Comparison of ENCODE assay signal across 13 cellular contexts in the genomic region with DNA sequence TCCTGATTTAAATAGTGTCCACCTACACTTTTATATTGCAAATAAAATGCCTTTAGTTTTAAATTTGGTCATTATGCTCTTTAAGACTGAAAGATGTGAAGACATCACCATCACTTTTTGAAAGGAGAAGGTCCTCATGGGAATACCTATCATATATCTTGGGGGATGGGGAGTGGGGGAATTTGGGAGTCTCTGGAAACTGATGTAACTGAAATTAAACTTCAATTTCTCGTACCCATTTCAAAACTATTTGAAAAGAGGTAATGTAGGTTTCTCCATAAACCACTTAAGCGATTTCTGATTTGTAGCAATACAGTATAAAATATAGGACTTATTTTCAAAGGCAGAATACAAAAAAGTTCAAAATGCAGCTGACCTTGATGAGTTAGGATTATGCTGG. TPM values are rescaled to one million over a fixed set of nuclear protein-coding genes. Genes with fewer than 3 reads are reported as not detected.
DNase-seq lines count a peak whose midpoint lies in the region; ATAC-seq and TF ChIP-seq lines count a peak whose summit lies in the region.
"Had no signal": no experiment of that assay in that cellular context is flagged by ENCODE, and none has a peak within 500 bp of the region (broad histone marks: within the 10 kb centered on the region; RNA-seq: fewer than 3 reads in every experiment).

No MANE protein-coding gene starts in this region.

- peaks cover 2% of the 10 kb centered on the region for H3K36me3 ChIP-seq in iPS-15b (ENCODE audit: control insufficient read depth, insufficient read depth, low read length)
- no peaks in the 10 kb centered on the region for H3K36me3 ChIP-seq in suprapubic skin

- peak overlapping the region; percentile 65 for H3K27ac Mint-ChIP-seq in activated naive CD4-positive, alpha-beta T cell treated with anti-CD3 and anti-CD28 coated beads, Interleukin-2, amount 50 U/mL, for 24 hours
- H3K27ac Mint-ChIP-seq in activated CD4-positive, alpha-beta memory T cell treated with anti-CD3 and anti-CD28 coated beads for 36 hours = peak overlapping the region; percentile 11

- H3K9ac ChIP-seq in iPS-15b (ENCODE audit: low read depth, low read length) = no peak overlapping the region

- no peaks in the 10 kb centered on the region for H3K4me1 ChIP-seq in iPS-15b (ENCODE audit: control insufficient read depth, insufficient read depth, low read length)
- peaks cover 33% of the 10 kb centered on the region for H3K4me1 ChIP-seq in suprapubic skin

- H3K27me3 ChIP-seq in iPS-15b (ENCODE audit: control insufficient read depth, insufficient read depth, low read length) (no peaks in the 10 kb centered on the region), suprapubic skin (no peaks in the 10 kb centered on the region)

- TF ChIP-seq CTCF in suprapubic skin (IDR thresholded peaks at IDR 0.05) = no peak

- intact Hi-C loops in activated CD4-positive, alpha-beta memory T cell treated with anti-CD3 and anti-CD28 coated beads for 36 hours (cut with micrococcal nuclease) = loop anchor here (2.0 to 10.0 kb wide), 2 partner anchors 541 to 629 kb away; a partner anchor contains a TSS
- intact Hi-C loops in posterior cingulate gyrus (cut with DNase I) = no loop called here

- CTCF ChIA-PET in activated CD4-positive, alpha-beta memory T cell treated with anti-CD3 and anti-CD28 coated beads for 36 hours (lab: Charles Lee) = interaction anchor here (1.9 to 5.7 kb wide), 2 partner anchors 25 to 395 kb away, joined by 14 to 31 read pairs; no protein-coding TSS in a partner anchor

- H3K4me3 ChIP-seq in iPS-15b (ENCODE audit: low read depth, low read length) (peak overlapping the region; percentile 94), suprapubic skin (peak overlapping the region; percentile 87)

- no peak overlapping the region for H3K27ac ChIP-seq in suprapubic skin

- no peaks in the 10 kb centered on the region for H3K27me3 Mint-ChIP-seq in activated naive CD4-positive, alpha-beta T cell treated with anti-CD3 and anti-CD28 coated beads, Interleukin-2, amount 50 U/mL, for 24 hours
- H3K27me3 Mint-ChIP-seq in activated CD4-positive, alpha-beta memory T cell treated with anti-CD3 and anti-CD28 coated beads for 36 hours = no peaks in the 10 kb centered on the region

- H3K4me1 Mint-ChIP-seq in activated naive CD4-positive, alpha-beta T cell treated with anti-CD3 and anti-CD28 coated beads, Interleukin-2, amount 50 U/mL, for 24 hours = peaks cover 31% of the 10 kb centered on the region
- peaks cover 30% of the 10 kb centered on the region for H3K4me1 Mint-ChIP-seq in activated CD4-positive, alpha-beta memory T cell treated with anti-CD3 and anti-CD28 coated beads for 36 hours (ENCODE audit: low read depth)

- ATAC-seq in HG03280 (IDR thresholded peaks at IDR 0.05; ENCODE audit: unreplicated experiment) = no peak
- no peak for ATAC-seq in HG02610 (IDR thresholded peaks at IDR 0.05; ENCODE audit: unreplicated experiment)
- ATAC-seq: activated CD4-positive, CD25-positive, alpha-beta regulatory T cell treated with anti-CD3 and anti-CD28 coated beads, Interleukin-2, amount 50 U/mL, for 24 hours had no signal

- DNase-seq in activated naive CD4-positive, alpha-beta T cell treated with Interleukin-2 at 50 U/mL for 16 hours = no peak
- no peak for DNase-seq in activated CD4-positive, alpha-beta memory T cell treated with anti-CD3 and anti-CD28 coated beads for 36 hours
- no peak for DNase-seq in suprapubic skin (ENCODE audit: low spot score in 2 of 2)
- DNase-seq in posterior cingulate gyrus = no peak
- DNase-seq: DMS153; effector CD4-positive, alpha-beta T cell; NCI-H1436; retina had no signal

- WGBS in suprapubic skin = 47% methylated on average over 2 of the region's 2 CpGs

- peaks cover 7% of the 10 kb centered on the region for H3K9me3 Mint-ChIP-seq in activated naive CD4-positive, alpha-beta T cell treated with anti-CD3 and anti-CD28 coated beads, Interleukin-2, amount 50 U/mL, for 24 hours
- H3K9me3 Mint-ChIP-seq in activated CD4-positive, alpha-beta memory T cell treated with anti-CD3 and anti-CD28 coated beads for 36 hours = peaks cover 25% of the 10 kb centered on the region

- H3K9me3 ChIP-seq in iPS-15b (ENCODE audit: control insufficient read depth, insufficient read depth, low read length) (peaks cover 15% of the 10 kb centered on the region), suprapubic skin (no peaks in the 10 kb centered on the region)

- peak overlapping the region; percentile 75 for H3K4me3 Mint-ChIP-seq in activated naive CD4-positive, alpha-beta T cell treated with anti-CD3 and anti-CD28 coated beads, Interleukin-2, amount 50 U/mL, for 24 hours
- H3K4me3 Mint-ChIP-seq in activated CD4-positive, alpha-beta memory T cell treated with anti-CD3 and anti-CD28 coated beads for 36 hours = peak overlapping the region; percentile 55

- TF ChIP-seq POLR2A in suprapubic skin (IDR thresholded peaks at IDR 0.05) = no peak

- TF ChIP-seq EP300 in suprapubic skin (IDR thresholded peaks at IDR 0.05) = no peak

- H3K36me3 Mint-ChIP-seq in activated naive CD4-positive, alpha-beta T cell treated with anti-CD3 and anti-CD28 coated beads, Interleukin-2, amount 50 U/mL, for 24 hours = peaks cover 17% of the 10 kb centered on the region
- peaks cover 46% of the 10 kb centered on the region for H3K36me3 Mint-ChIP-seq in activated CD4-positive, alpha-beta memory T cell treated with anti-CD3 and anti-CD28 coated beads for 36 hours

- POLR2A ChIA-PET in activated CD4-positive, alpha-beta memory T cell treated with anti-CD3 and anti-CD28 coated beads for 36 hours (lab: Charles Lee) = interaction anchor here (0.9 kb wide), 1 partner anchor 855 kb away, joined by 5 read pairs; no protein-coding TSS in a partner anchor

RNA-seq across cellular contexts. Expression of a gene that starts 0.9 kb away (rescaled TPM):
- total RNA-seq in activated CD4-positive, alpha-beta memory T cell treated with anti-CD3 and anti-CD28 coated beads for 36 hours = 1 to 10 TPM; 3.0 to 3.9 TPM
- total RNA-seq in suprapubic skin = 1 to 10 TPM; 3.8 to 5.9 (median 5.0) TPM

RNA-seq across cellular contexts. Expression of a gene that starts 2.2 kb away (rescaled TPM):
- total RNA-seq in activated CD4-positive, alpha-beta memory T cell treated with anti-CD3 and anti-CD28 coated beads for 36 hours = 10 to 100 TPM; 40.0 to 43.4 TPM
- 10 to 100 TPM; 16.4 to 22.5 (median 19.5) TPM for total RNA-seq in suprapubic skin
